In genomic region chr5:109830955-109831502, GRCh38 we compare ENCODE assay signal across 17 cellular contexts.
DNase-seq lines count a peak whose midpoint lies in the region; ATAC-seq, FAIRE-seq and TF ChIP-seq lines count a peak whose summit lies in the region.
"Had no signal": no experiment of that assay in that cellular context is flagged by ENCODE, and none has a peak within 500 bp of the region (broad histone marks: within the 10 kb centered on the region; RNA-seq: fewer than 3 reads in every experiment).

No MANE protein-coding gene starts in this region.

- intact Hi-C loops in endothelial cell of umbilical vein (cut with micrococcal nuclease) = no loop called here
- intact Hi-C loops in naive thymus-derived CD4-positive, alpha-beta T cell (cut with micrococcal nuclease) = no loop called here
- intact Hi-C loops in upper lobe of right lung (cut with DNase I) = no loop called here

- no peak for TF ChIP-seq CTCF in endothelial cell of umbilical vein (IDR thresholded peaks at IDR 0.05; ENCODE audit: extremely low read depth in 1 of 2, insufficient read depth in 1 of 2, low read depth in 1 of 2, low read length in 2 of 2)
- no peak for TF ChIP-seq CTCF in upper lobe of right lung (IDR thresholded peaks at IDR 0.05)

- peaks cover 8% of the 10 kb centered on the region for H3K4me1 ChIP-seq in endothelial cell of umbilical vein (ENCODE audit: control insufficient read depth, extremely low read depth, insufficient read depth, low read length)
- H3K4me1 ChIP-seq in naive thymus-derived CD4-positive, alpha-beta T cell (ENCODE audit: control insufficient read depth in 2 of 2, insufficient read depth in 2 of 2, low read length in 2 of 2) = no peaks in the 10 kb centered on the region
- H3K4me1 ChIP-seq in upper lobe of right lung = no peaks in the 10 kb centered on the region
- H3K4me1 ChIP-seq: spleen had no signal

- POLR2A ChIA-PET in endothelial cell of umbilical vein (lab: Charles Lee) = no interaction called here
- POLR2A ChIA-PET in naive thymus-derived CD4-positive, alpha-beta T cell (lab: Charles Lee) = interaction anchor here (1.0 kb wide), 1 partner anchor 9 kb away, joined by 4 read pairs; no protein-coding TSS in a partner anchor

- H3K27me3 ChIP-seq in endothelial cell of umbilical vein (ENCODE audit: control insufficient read depth in 2 of 2, insufficient read depth in 2 of 2, low read length in 2 of 2) (no peaks in the 10 kb centered on the region), upper lobe of right lung (no peaks in the 10 kb centered on the region)
- H3K27me3 ChIP-seq in naive thymus-derived CD4-positive, alpha-beta T cell (ENCODE audit: control insufficient read depth in 2 of 2, insufficient read depth in 2 of 2, low read length in 2 of 2) = no peaks in the 10 kb centered on the region
- H3K27me3 ChIP-seq: spleen, stomach had no signal

- H4K20me1 ChIP-seq in endothelial cell of umbilical vein (replicated peaks; ENCODE audit: control insufficient read depth, extremely low read depth, insufficient read depth, low read length) = no peaks in the 10 kb centered on the region

- no peaks in the 10 kb centered on the region for H3K36me3 ChIP-seq in endothelial cell of umbilical vein (ENCODE audit: control insufficient read depth in 2 of 2, extremely low read depth in 1 of 2, insufficient read depth in 2 of 2, low read length in 2 of 2)
- H3K36me3 ChIP-seq in naive thymus-derived CD4-positive, alpha-beta T cell (ENCODE audit: control insufficient read depth in 2 of 3, insufficient read depth in 3 of 3, low read length in 3 of 3) = peaks cover 0 to 11% (median 8%) of the 10 kb centered on the region in 3 experiments
- peaks cover 4% of the 10 kb centered on the region for H3K36me3 ChIP-seq in upper lobe of right lung

- peak overlapping the region in 1 of 10 donors; percentile 2 for H3K4me3 Mint-ChIP-seq in naive thymus-derived CD4-positive, alpha-beta T cell
- H3K4me3 Mint-ChIP-seq: CD14-positive monocyte; central memory CD8-positive, alpha-beta T cell; mesothelial cell of epicardium had no signal

- H3K9me3 ChIP-seq in endothelial cell of umbilical vein (replicated peaks; ENCODE audit: control insufficient read depth, insufficient read depth, low read length) (no peaks in the 10 kb centered on the region), upper lobe of right lung (no peaks in the 10 kb centered on the region)
- H3K9me3 ChIP-seq in naive thymus-derived CD4-positive, alpha-beta T cell (ENCODE audit: control insufficient read depth in 2 of 3, low read length in 3 of 3) = no peaks in the 10 kb centered on the region
- H3K9me3 ChIP-seq: stomach had no signal

- no peak for TF ChIP-seq POLR2A in endothelial cell of umbilical vein (IDR thresholded peaks at IDR 0.05; ENCODE audit: low read depth, low read length)

- H3K27ac ChIP-seq in endothelial cell of umbilical vein (ENCODE audit: insufficient read depth, low read depth, low read length) (no peak overlapping the region), upper lobe of right lung (no peak overlapping the region)
- no peak overlapping the region for H3K27ac ChIP-seq in naive thymus-derived CD4-positive, alpha-beta T cell (ENCODE audit: low read depth, low read length)
- H3K27ac ChIP-seq: spleen, stomach had no signal

- BruUV-seq in endothelial cell of umbilical vein (replicated peaks; lab: Mats Ljungman, UMichigan) = no TSS peak

- ATAC-seq in naive thymus-derived CD4-positive, alpha-beta T cell = no peak
- ATAC-seq in upper lobe of right lung = no peak
- no peak for ATAC-seq in GM18870 (IDR thresholded peaks at IDR 0.05; ENCODE audit: unreplicated experiment)

- CTCF ChIA-PET in endothelial cell of umbilical vein (lab: Charles Lee) = interaction anchor here (1.1 kb wide), 1 partner anchor 13 kb away, joined by 3 read pairs; no protein-coding TSS in a partner anchor
- CTCF ChIA-PET in naive thymus-derived CD4-positive, alpha-beta T cell (lab: Charles Lee) = no interaction called here

- peaks cover 0 to 9% (median 3%) of the 10 kb centered on the region in 11 donors for H3K9me3 Mint-ChIP-seq in naive thymus-derived CD4-positive, alpha-beta T cell
- H3K9me3 Mint-ChIP-seq: central memory CD8-positive, alpha-beta T cell had no signal

- H3K79me2 ChIP-seq in endothelial cell of umbilical vein (ENCODE audit: control insufficient read depth, insufficient read depth, low read length) = no peaks in the 10 kb centered on the region

- H3K4me1 Mint-ChIP-seq in naive thymus-derived CD4-positive, alpha-beta T cell = peaks cover 4 to 33% (median 23%) of the 10 kb centered on the region in 7 donors
- H3K4me1 Mint-ChIP-seq: CD14-positive monocyte had no signal

- dilution Hi-C loops in endothelial cell of umbilical vein (cut with MboI; ENCODE audit: extremely low pct_ligation_motif_present, low sequenced_read_pairs) = no loop called here

- H3K4me2 ChIP-seq in endothelial cell of umbilical vein (ENCODE audit: insufficient read depth, low read length) = peak overlapping the region; percentile 42

- no peaks in the 10 kb centered on the region for H3K27me3 Mint-ChIP-seq in naive thymus-derived CD4-positive, alpha-beta T cell
- H3K27me3 Mint-ChIP-seq: central memory CD8-positive, alpha-beta T cell had no signal

- H3K27ac Mint-ChIP-seq in naive thymus-derived CD4-positive, alpha-beta T cell = peak overlapping the region in 8 of 9 donors; percentile 1 to 82 (median 24)
- H3K27ac Mint-ChIP-seq: mesothelial cell of epicardium had no signal

- no peaks in the 10 kb centered on the region for H3K9me1 ChIP-seq in endothelial cell of umbilical vein (replicated peaks; ENCODE audit: control insufficient read depth, extremely low read depth, insufficient read depth, low read length)

- FAIRE-seq in endothelial cell of umbilical vein (lab: Jason Lieb, UNC) = no peak
- FAIRE-seq: endometrium had no signal

- H3K4me3 ChIP-seq in endothelial cell of umbilical vein (replicated peaks in 1 of 3; ENCODE audit: insufficient read depth in 1 of 3, low read depth in 1 of 3, low read length in 3 of 3) (no peak overlapping the region), upper lobe of right lung (no peak overlapping the region)
- H3K4me3 ChIP-seq in naive thymus-derived CD4-positive, alpha-beta T cell (ENCODE audit: low read length) = no peak overlapping the region
- H3K4me3 ChIP-seq: spleen, stomach had no signal

- H3K9ac ChIP-seq in endothelial cell of umbilical vein (replicated peaks; ENCODE audit: extremely low read depth, insufficient read depth, low read length) = no peak overlapping the region

- H3K36me3 Mint-ChIP-seq in naive thymus-derived CD4-positive, alpha-beta T cell = peaks cover 18 to 77% (median 68%) of the 10 kb centered on the region in 5 donors

- H2AFZ ChIP-seq in endothelial cell of umbilical vein (ENCODE audit: low read depth, low read length) = no peak overlapping the region

- DNase-seq in EH (ENCODE audit: low read depth) (peak; percentile 45), M059J (ENCODE audit: low read depth) (peak; percentile 80), endothelial cell of umbilical vein (ENCODE audit: low read depth, low spot score) (peak; percentile 34), upper lobe of right lung (no peak)
- DNase-seq in naive thymus-derived CD4-positive, alpha-beta T cell = no peak
- DNase-seq in NK-92 treated with Interleukin-12 subunit alpha and Interleukin-12 subunit beta, amount 100 ng/mL, for 24 hours (lab: John Stamatoyannopoulos, UW) = no peak
- DNase-seq: activated CD4-positive, alpha-beta T cell treated with anti-CD3 and anti-CD28 coated beads for 4 hours; activated T-cell treated with anti-CD3 and anti-CD28 coated beads for 4 hours; NCI-H2107; spleen; stomach; T-helper 2 cell had no signal

TF ChIP-seq in endothelial cell of umbilical vein, 7 proteins besides CTCF, POLR2A, EP300 and RAD21:
- no peak for TF ChIP-seq EZH2 (IDR thresholded peaks at IDR 0.05; ENCODE audit: borderline replicate concordance, low read depth, low read length, severe bottlenecking)
- no peak for TF ChIP-seq MAX (IDR thresholded peaks at IDR 0.05; ENCODE audit: insufficient read depth, insufficient read length)
- no peak for TF ChIP-seq MYC (IDR thresholded peaks at IDR 0.05; ENCODE audit: low read depth, low read length)
- TF ChIP-seq GATA2 (IDR thresholded peaks at IDR 0.05; ENCODE audit: insufficient read depth, insufficient read length, low read depth, low read length) = no peak
- no peak for TF ChIP-seq FOS (IDR thresholded peaks at IDR 0.05; ENCODE audit: borderline replicate concordance, insufficient read depth, low read length)
- no peak for TF ChIP-seq JUN (IDR thresholded peaks at IDR 0.05; ENCODE audit: borderline replicate concordance, insufficient read depth, insufficient read length, low read depth)
- TF ChIP-seq POLR2AphosphoS5 (IDR thresholded peaks at IDR 0.05; ENCODE audit: insufficient read depth, low read depth, low read length) = no peak

Comparison
In these comparisons a context has a peak if more than half of its experiments do, and no peak if none do; other contexts are left out.
1. DNase-seq: peak in EH (single experiment), M059J (single experiment) and endothelial cell of umbilical vein (single experiment); none in naive thymus-derived CD4-positive, alpha-beta T cell (0 of 9), NK-92 treated with Interleukin-12 subunit alpha and Interleukin-12 subunit beta, amount 100 ng/mL, for 24 hours (single experiment) and upper lobe of right lung (single experiment).